In genomic region chr1:28914228-28915035, GRCh38 we compare ENCODE assay signal across 8 cellular contexts. TPM values are rescaled to one million over a fixed set of nuclear protein-coding genes. Genes with fewer than 3 reads are reported as not detected.
DNase-seq lines count a peak whose midpoint lies in the region; ATAC-seq and TF ChIP-seq lines count a peak whose summit lies in the region.

Gene EPB41, plus strand, starts transcription at chr1:28914569. Its CDS starts 72,869 bp downstream, at chr1:28987438.

- peak within 1 kb of the TSS; percentile 64 for H3K4me3 ChIP-seq in fibroblast of the aortic adventitia (ENCODE audit: low read depth, low read length)

- no peak for TF ChIP-seq CTCF in fibroblast of the aortic adventitia (IDR thresholded peaks at IDR 0.05; ENCODE audit: insufficient read depth, low read length)

- H3K27ac Mint-ChIP-seq in activated T-helper 17 cell treated with anti-CD3 and anti-CD28 coated beads, Interleukin-2, amount 50 U/mL, for 72 hours: peak within 1 kb of the TSS; percentile 88
- peak within 1 kb of the TSS; percentile 67 to 73 for H3K27ac Mint-ChIP-seq in natural killer cell treated with Interleukin-12 subunit alpha and Interleukin-12 subunit beta and Interleukin-15 and Interleukin-18, amount 100 ng/mL, for 72 hours

- no peaks in the 10 kb centered on the region for H3K36me3 Mint-ChIP-seq in activated T-helper 17 cell treated with anti-CD3 and anti-CD28 coated beads, Interleukin-2, amount 50 U/mL, for 72 hours (ENCODE audit: low read depth)
- H3K36me3 Mint-ChIP-seq in natural killer cell treated with Interleukin-12 subunit alpha and Interleukin-12 subunit beta and Interleukin-15 and Interleukin-18, amount 100 ng/mL, for 72 hours: no peaks in the 10 kb centered on the region

- no peaks in the 10 kb centered on the region for H3K27me3 Mint-ChIP-seq in activated T-helper 17 cell treated with anti-CD3 and anti-CD28 coated beads, Interleukin-2, amount 50 U/mL, for 72 hours
- no peaks in the 10 kb centered on the region for H3K27me3 Mint-ChIP-seq in natural killer cell treated with Interleukin-12 subunit alpha and Interleukin-12 subunit beta and Interleukin-15 and Interleukin-18, amount 100 ng/mL, for 72 hours

- H3K4me3 Mint-ChIP-seq in activated T-helper 17 cell treated with anti-CD3 and anti-CD28 coated beads, Interleukin-2, amount 50 U/mL, for 72 hours: peak within 1 kb of the TSS; percentile 94
- peak within 1 kb of the TSS; percentile 93 for H3K4me3 Mint-ChIP-seq in natural killer cell treated with Interleukin-12 subunit alpha and Interleukin-12 subunit beta and Interleukin-15 and Interleukin-18, amount 100 ng/mL, for 72 hours

- peaks cover 37% of the 10 kb centered on the region for H3K4me1 Mint-ChIP-seq in activated T-helper 17 cell treated with anti-CD3 and anti-CD28 coated beads, Interleukin-2, amount 50 U/mL, for 72 hours
- peaks cover 33 to 41% of the 10 kb centered on the region in 2 donors for H3K4me1 Mint-ChIP-seq in natural killer cell treated with Interleukin-12 subunit alpha and Interleukin-12 subunit beta and Interleukin-15 and Interleukin-18, amount 100 ng/mL, for 72 hours (ENCODE audit: low read depth in 2 of 2)

- no peaks in the 10 kb centered on the region for H3K9me3 Mint-ChIP-seq in activated T-helper 17 cell treated with anti-CD3 and anti-CD28 coated beads, Interleukin-2, amount 50 U/mL, for 72 hours
- no peaks in the 10 kb centered on the region for H3K9me3 Mint-ChIP-seq in natural killer cell treated with Interleukin-12 subunit alpha and Interleukin-12 subunit beta and Interleukin-15 and Interleukin-18, amount 100 ng/mL, for 72 hours

- peak; percentile 85 for ATAC-seq in activated T-helper 17 cell treated with anti-CD3 and anti-CD28 coated beads, Interleukin-2, amount 50 U/mL, for 72 hours (replicated peaks)
- peak; percentile 94 to 97 for ATAC-seq in natural killer cell treated with Interleukin-12 subunit alpha and Interleukin-12 subunit beta and Interleukin-15 and Interleukin-18, amount 100 ng/mL, for 72 hours

- peak; percentile 99 for DNase-seq in DMS79 (lab: John Stamatoyannopoulos, UW)
- DNase-seq in GOT3 (lab: John Stamatoyannopoulos, UW): peak; percentile 57
- peak; percentile 91 for DNase-seq in LoVo (ENCODE audit: low spot score)
- DNase-seq in RPMI8226: peak; percentile 98
- peak; percentile 82 for DNase-seq in fibroblast of the aortic adventitia (ENCODE audit: low read depth)
- DNase-seq in natural killer cell treated with Interleukin-12 subunit alpha and Interleukin-12 subunit beta and Interleukin-15 and Interleukin-18, amount 100 ng/mL, for 72 hours (ENCODE audit: low spot score): peak; percentile 92
- DNase-seq in stimulated activated naive CD4-positive, alpha-beta T cell (lab: John Stamatoyannopoulos, UW): peak; percentile 80 to 89 (median 86)

RNA-seq across cellular contexts. Expression of gene EPB41, which starts in this region (rescaled TPM):
- 10 to 100 TPM; 40.0 to 63.2 TPM for total RNA-seq in activated T-helper 17 cell treated with anti-CD3 and anti-CD28 coated beads, Interleukin-2, amount 50 U/mL, for 72 hours
- 31.8 and 42.9 TPM in 2 replicates for total RNA-seq in fibroblast of the aortic adventitia (ENCODE audit: low replicate concordance)
- 10 to 100 TPM; 50.7 to 60.5 TPM for total RNA-seq in natural killer cell treated with Interleukin-12 subunit alpha and Interleukin-12 subunit beta and Interleukin-15 and Interleukin-18, amount 100 ng/mL, for 72 hours

Comparison
In these comparisons a context has a peak if more than half of its experiments do, and no peak if none do; other contexts are left out.
1. Peak in every context shown above with its lines: DNase-seq, ATAC-seq and H3K4me3 ChIP-seq.